15 cellular contexts compared by ENCODE assay signal in the genomic region with DNA sequence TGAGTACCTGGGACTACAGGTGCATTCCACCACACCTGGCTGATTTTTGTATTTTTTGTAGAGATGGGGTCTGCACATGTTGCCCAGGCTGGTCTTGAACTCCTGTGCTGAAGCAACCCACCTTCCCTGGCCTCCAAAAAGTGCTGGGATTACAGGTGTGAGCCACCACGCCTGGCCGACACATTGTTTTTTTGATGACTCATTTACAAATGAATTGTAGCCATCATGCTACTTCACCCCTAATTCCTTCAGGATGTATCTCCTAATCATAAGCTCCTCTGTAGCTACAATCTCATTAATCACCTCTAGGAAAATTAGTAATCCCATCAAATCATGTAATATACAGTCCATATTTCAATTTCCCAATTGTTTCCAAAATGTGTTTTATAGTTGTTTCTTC. TPM values are rescaled to one million over a fixed set of nuclear protein-coding genes. Genes with fewer than 3 reads are reported as not detected.
"Had no signal": no experiment of that assay in that cellular context is flagged by ENCODE, and none has a peak within 500 bp of the region (broad histone marks: within the 10 kb centered on the region; RNA-seq: fewer than 3 reads in every experiment).

No MANE protein-coding gene starts in this region.

- H3K9me3 ChIP-seq: adrenal gland, left ventricle myocardium inferior, tibial nerve, uterus had no signal

- H3K27ac ChIP-seq: adrenal gland, left ventricle myocardium inferior, tibial nerve, uterus had no signal

- DNase-seq: activated CD4-positive, alpha-beta T cell treated with anti-CD3 and anti-CD28 coated beads for 48 hours; adrenal gland; glutamatergic neuron; left ventricle myocardium inferior; nucleus accumbens; posterior cingulate gyrus; retina; stimulated activated naive CD4-positive, alpha-beta T cell; uterus had no signal

- ATAC-seq: esophagus mucosa had no signal

- H3K4me3 Mint-ChIP-seq: activated naive CD4-positive, alpha-beta T cell treated with anti-CD3 and anti-CD28 coated beads, Interleukin-2, amount 50 U/mL, for 24 hours; nephron; T-helper 1 cell treated with Interleukin-12 subunit alpha and Interleukin-12 subunit beta and Interleukin-4 antibody, amounts not matched to agents 30 μg/mL and 1 μg/mL, for 36 hours had no signal

- H3K9me3 Mint-ChIP-seq: activated naive CD4-positive, alpha-beta T cell treated with anti-CD3 and anti-CD28 coated beads, Interleukin-2, amount 50 U/mL, for 24 hours; nephron; T-helper 1 cell treated with Interleukin-12 subunit alpha and Interleukin-12 subunit beta and Interleukin-4 antibody, amounts not matched to agents 30 μg/mL and 1 μg/mL, for 36 hours had no signal

- H3K36me3 ChIP-seq: adrenal gland, uterus had no signal

- H3K4me1 ChIP-seq: left ventricle myocardium inferior, uterus had no signal

- H3K4me3 ChIP-seq: adrenal gland, left ventricle myocardium inferior, tibial nerve, uterus had no signal

- H3K27me3 ChIP-seq: adrenal gland, tibial nerve, uterus had no signal

- H3K27me3 Mint-ChIP-seq: activated naive CD4-positive, alpha-beta T cell treated with anti-CD3 and anti-CD28 coated beads, Interleukin-2, amount 50 U/mL, for 24 hours had no signal

- H3K27ac Mint-ChIP-seq: activated naive CD4-positive, alpha-beta T cell treated with anti-CD3 and anti-CD28 coated beads, Interleukin-2, amount 50 U/mL, for 24 hours; nephron; T-helper 1 cell treated with Interleukin-12 subunit alpha and Interleukin-12 subunit beta and Interleukin-4 antibody, amounts not matched to agents 30 μg/mL and 1 μg/mL, for 36 hours had no signal

- FAIRE-seq: colon had no signal

RNA-seq across cellular contexts. Expression of gene ZNF296, which starts 57.1 kb away (rescaled TPM):
- total RNA-seq: left ventricle myocardium inferior had no signal
